8 cellular contexts compared by ENCODE assay signal in the genomic region with DNA sequence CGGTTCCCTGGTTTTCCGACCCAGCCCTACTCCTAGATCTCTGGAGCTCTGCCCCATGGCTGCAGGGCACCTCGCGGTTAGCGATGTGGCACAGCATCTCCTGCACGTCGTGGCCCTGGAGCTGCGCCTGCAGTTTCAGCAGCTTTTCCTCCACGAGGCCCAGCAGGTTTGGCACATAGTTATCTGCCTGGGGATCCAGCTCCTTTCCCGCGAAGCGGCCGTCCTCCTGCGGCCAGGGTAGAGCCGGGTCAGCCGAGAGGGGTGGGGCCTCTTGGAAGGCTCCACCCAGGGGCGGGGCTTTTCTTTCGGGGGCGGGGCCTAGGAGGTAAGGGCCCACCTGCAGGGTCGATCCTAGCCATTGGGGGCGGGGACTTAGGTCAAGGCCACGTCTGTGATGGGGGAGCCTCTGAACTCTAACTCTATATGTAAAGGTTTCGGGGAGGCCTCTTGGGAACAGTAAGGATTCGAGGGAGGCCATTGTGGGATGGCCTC. TPM values are rescaled to one million over a fixed set of nuclear protein-coding genes. Genes with fewer than 3 reads are reported as not detected.
DNase-seq lines count a peak whose midpoint lies in the region; ATAC-seq, FAIRE-seq and TF ChIP-seq lines count a peak whose summit lies in the region.

No MANE protein-coding gene starts in this region.

- H3K36me3 ChIP-seq in KMS-11 (ENCODE audit: insufficient read depth), result no peaks in the 10 kb centered on the region

- H3K9me3 Mint-ChIP-seq in activated naive CD4-positive, alpha-beta T cell treated with anti-CD3 and anti-CD28 coated beads for 36 hours, result no peaks in the 10 kb centered on the region
- peaks cover 3% of the 10 kb centered on the region for H3K9me3 Mint-ChIP-seq in stimulated activated memory B cell treated with anti-CD40 and anti-IgM and Interleukin-4, amounts not matched to agents 10 μg/mL and 1 μg/mL and 100 μg/mL, for 72 hours

- no peak overlapping the region for H3K4me3 ChIP-seq in KMS-11 (IDR thresholded peaks at IDR 0.05; ENCODE audit: insufficient read depth, low read depth, low read length)

- H3K4me1 ChIP-seq in KMS-11 (ENCODE audit: low read depth, poor library complexity, severe bottlenecking), result peaks cover 4% of the 10 kb centered on the region

- DNase-seq in activated CD4-positive, alpha-beta T cell treated with anti-CD3 and anti-CD28 coated beads for 4 hours, result peak; percentile 23 to 29
- DNase-seq in activated CD4-positive, alpha-beta T cell treated with anti-CD3 and anti-CD28 coated beads, Interleukin-2, amount 50 U/mL, for 1 hour, result no peak
- DNase-seq in activated naive CD4-positive, alpha-beta T cell treated with anti-CD3 and anti-CD28 coated beads for 36 hours, result peak; percentile 63
- peak; percentile 85 for DNase-seq in iPS-NIHi11 (ENCODE audit: low spot score)
- no peak for DNase-seq in D721Med (ENCODE audit: insufficient read length, low spot score)
- DNase-seq in NCI-H1930 (lab: John Stamatoyannopoulos, UW), result no peak

- H3K27ac ChIP-seq in KMS-11, result no peak overlapping the region

- FAIRE-seq in D721Med (lab: Jason Lieb, UNC), result no peak

- TF ChIP-seq CTCF in KMS-11 (conservative IDR thresholded peaks at IDR 0.05; ENCODE audit: low read depth, low read length) (no peak), D721Med (IDR thresholded peaks at IDR 0.05; ENCODE audit: insufficient read depth, missing control alignments) (no peak)

- H3K36me3 Mint-ChIP-seq in activated naive CD4-positive, alpha-beta T cell treated with anti-CD3 and anti-CD28 coated beads for 36 hours (ENCODE audit: low read depth), result no peaks in the 10 kb centered on the region
- no peaks in the 10 kb centered on the region for H3K36me3 Mint-ChIP-seq in stimulated activated memory B cell treated with anti-CD40 and anti-IgM and Interleukin-4, amounts not matched to agents 10 μg/mL and 1 μg/mL and 100 μg/mL, for 72 hours

- H3K79me2 ChIP-seq in KMS-11 (ENCODE audit: insufficient read depth, low read depth), result no peaks in the 10 kb centered on the region

- peak overlapping the region; percentile 70 for H2AFZ ChIP-seq in KMS-11 (ENCODE audit: low read depth)

- peaks cover 41% of the 10 kb centered on the region for H3K4me1 Mint-ChIP-seq in activated naive CD4-positive, alpha-beta T cell treated with anti-CD3 and anti-CD28 coated beads for 36 hours (ENCODE audit: low read depth)
- H3K4me1 Mint-ChIP-seq in stimulated activated memory B cell treated with anti-CD40 and anti-IgM and Interleukin-4, amounts not matched to agents 10 μg/mL and 1 μg/mL and 100 μg/mL, for 72 hours, result peaks cover 56% of the 10 kb centered on the region

- H3K27me3 Mint-ChIP-seq in activated naive CD4-positive, alpha-beta T cell treated with anti-CD3 and anti-CD28 coated beads for 36 hours (ENCODE audit: low read depth), result peaks cover 57% of the 10 kb centered on the region
- peaks cover 67% of the 10 kb centered on the region for H3K27me3 Mint-ChIP-seq in stimulated activated memory B cell treated with anti-CD40 and anti-IgM and Interleukin-4, amounts not matched to agents 10 μg/mL and 1 μg/mL and 100 μg/mL, for 72 hours

- H3K4me2 ChIP-seq in KMS-11, result peak overlapping the region; percentile 57

- intact Hi-C loops in activated naive CD4-positive, alpha-beta T cell treated with anti-CD3 and anti-CD28 coated beads for 36 hours (cut with micrococcal nuclease), result loop anchor here (1.0 to 2.0 kb wide), 2 partner anchors 40 to 61 kb away; no protein-coding TSS in a partner anchor

- no peaks in the 10 kb centered on the region for H4K20me1 ChIP-seq in KMS-11 (ENCODE audit: insufficient read depth)

- H3K27me3 ChIP-seq in KMS-11 (ENCODE audit: insufficient read depth, low read depth), result peaks cover 33% of the 10 kb centered on the region

- peak overlapping the region; percentile 65 for H3K4me3 Mint-ChIP-seq in activated naive CD4-positive, alpha-beta T cell treated with anti-CD3 and anti-CD28 coated beads for 36 hours
- peak overlapping the region; percentile 78 for H3K4me3 Mint-ChIP-seq in stimulated activated memory B cell treated with anti-CD40 and anti-IgM and Interleukin-4, amounts not matched to agents 10 μg/mL and 1 μg/mL and 100 μg/mL, for 72 hours

- no peak overlapping the region for H3K9ac ChIP-seq in KMS-11

- CTCF ChIA-PET in activated naive CD4-positive, alpha-beta T cell treated with anti-CD3 and anti-CD28 coated beads for 36 hours (lab: Charles Lee), result interaction anchor here (0.6 to 1.7 kb wide), 7 partner anchors 15 to 278 kb away, joined by 3 to 12 read pairs (median 3); no protein-coding TSS in a partner anchor

- ATAC-seq in stimulated activated memory B cell treated with anti-CD40 and anti-IgM and Interleukin-4, amounts not matched to agents 10 μg/mL and 1 μg/mL and 100 μg/mL, for 72 hours, result peak; percentile 67

- H3K27ac Mint-ChIP-seq in activated naive CD4-positive, alpha-beta T cell treated with anti-CD3 and anti-CD28 coated beads for 36 hours, result no peak overlapping the region
- peak overlapping the region; percentile 10 for H3K27ac Mint-ChIP-seq in stimulated activated memory B cell treated with anti-CD40 and anti-IgM and Interleukin-4, amounts not matched to agents 10 μg/mL and 1 μg/mL and 100 μg/mL, for 72 hours

RNA-seq across cellular contexts. Expression of gene RGL3, which starts 2.5 kb away (rescaled TPM):
- total RNA-seq in activated naive CD4-positive, alpha-beta T cell treated with anti-CD3 and anti-CD28 coated beads for 36 hours, result not detected

RNA-seq across cellular contexts. Expression of gene ODAD3, which starts 13.3 kb away (rescaled TPM):
- under 1 TPM; 0.15 to 0.19 TPM for total RNA-seq in activated naive CD4-positive, alpha-beta T cell treated with anti-CD3 and anti-CD28 coated beads for 36 hours

RNA-seq across cellular contexts. Expression of gene PRKCSH, which starts 13.8 kb away (rescaled TPM):
- 100 to 1,000 TPM; 234 to 237 TPM for total RNA-seq in activated naive CD4-positive, alpha-beta T cell treated with anti-CD3 and anti-CD28 coated beads for 36 hours

RNA-seq across cellular contexts. Expression of gene EPOR, which starts 37.5 kb away (rescaled TPM):
- total RNA-seq in activated naive CD4-positive, alpha-beta T cell treated with anti-CD3 and anti-CD28 coated beads for 36 hours, result 1 to 10 TPM; 3.9 to 4.3 TPM

RNA-seq across cellular contexts. Expression of gene SWSAP1, which starts 47.2 kb away (rescaled TPM):
- 1 to 10 TPM; 1.1 to 2.1 TPM for total RNA-seq in activated naive CD4-positive, alpha-beta T cell treated with anti-CD3 and anti-CD28 coated beads for 36 hours

Comparison
In these comparisons a context has a peak if more than half of its experiments do, and no peak if none do; other contexts are left out.
1. DNase-seq: peak in activated CD4-positive, alpha-beta T cell treated with anti-CD3 and anti-CD28 coated beads for 4 hours (2 of 2), activated naive CD4-positive, alpha-beta T cell treated with anti-CD3 and anti-CD28 coated beads for 36 hours (single experiment) and iPS-NIHi11 (single experiment); none in activated CD4-positive, alpha-beta T cell treated with anti-CD3 and anti-CD28 coated beads, Interleukin-2, amount 50 U/mL, for 1 hour (single experiment), D721Med (single experiment) and NCI-H1930 (0 of 2).